In genomic region chr2:16559263-16559662, GRCh38 we compare ENCODE assay signal across 22 cellular contexts.
"Had no signal": no experiment of that assay in that cellular context is flagged by ENCODE, and none has a peak within 500 bp of the region (broad histone marks: within the 10 kb centered on the region; RNA-seq: fewer than 3 reads in every experiment).

No MANE protein-coding gene starts in this region.

- H3K27ac ChIP-seq: colonic mucosa, foreskin keratinocyte, neural progenitor cell, transverse colon, WERI-Rb-1 had no signal

- H2AFZ ChIP-seq: neural progenitor cell had no signal

- H3K4me1 ChIP-seq: breast epithelium, colonic mucosa, foreskin keratinocyte, neural progenitor cell, transverse colon had no signal

- H3K27me3 ChIP-seq: breast epithelium, colonic mucosa, foreskin keratinocyte, neural progenitor cell, transverse colon had no signal

- H3K9me3 ChIP-seq: breast epithelium, colonic mucosa, SK-N-SH, transverse colon had no signal

- DNase-seq: activated CD4-positive, alpha-beta memory T cell treated with anti-CD3 and anti-CD28 coated beads for 36 hours; activated CD4-positive, alpha-beta T cell treated with anti-CD3 and anti-CD28 coated beads, Interleukin-2, amount 10 ng/mL, durations not matched to agents 24 days and 14 days; activated CD8-positive, alpha-beta memory T cell treated with anti-CD3 and anti-CD28 coated beads, Interleukin-2, amount 50 U/mL, for 4 hours; activated gamma-delta T cell; activated naive CD4-positive, alpha-beta T cell treated with anti-CD3 and anti-CD28 coated beads, Interleukin-2, amount 10 ng/mL, durations not matched to agents 7 days and 5 days; activated T-cell treated with anti-CD3 and anti-CD28 coated beads, Interleukin-2, amount 50 U/mL, for 24 hours; amniotic stem cell; colonic mucosa; effector memory CD4-positive, alpha-beta T cell; foreskin keratinocyte; islet precursor cell; natural killer cell; SK-N-SH; stimulated activated naive CD4-positive, alpha-beta T cell treated with Interleukin-2 at 50 U/mL for 16 hours; SW 1271; T-helper 9 cell; transverse colon; WERI-Rb-1 had no signal

- FAIRE-seq: astrocyte, TTC549 had no signal

- H3K9ac ChIP-seq: neural progenitor cell, SK-N-SH had no signal

- H3K36me3 ChIP-seq: colonic mucosa, neural progenitor cell, WERI-Rb-1 had no signal

- H3K4me2 ChIP-seq: neural progenitor cell, SK-N-SH had no signal

- H3K4me3 ChIP-seq: breast epithelium, colonic mucosa, neural progenitor cell, transverse colon had no signal
